In genomic region chr16:54504372-54504771, GRCh38 we compare ENCODE assay signal across 23 cellular contexts.
DNase-seq lines count a peak whose midpoint lies in the region; FAIRE-seq and TF ChIP-seq lines count a peak whose summit lies in the region.
"Had no signal": no experiment of that assay in that cellular context is flagged by ENCODE, and none has a peak within 500 bp of the region (broad histone marks: within the 10 kb centered on the region; RNA-seq: fewer than 3 reads in every experiment).

No MANE protein-coding gene starts in this region.

- H3K9me3 ChIP-seq in WERI-Rb-1 (ENCODE audit: severe bottlenecking) (no peaks in the 10 kb centered on the region), left ventricle myocardium inferior (replicated peaks) (no peaks in the 10 kb centered on the region), small intestine (ENCODE audit: control insufficient read depth, low read depth) (no peaks in the 10 kb centered on the region), MG63 (no peaks in the 10 kb centered on the region)
- H3K9me3 ChIP-seq: body of pancreas, esophagus squamous epithelium, thoracic aorta had no signal

- H3K4me1 ChIP-seq in left ventricle myocardium inferior (peaks cover 63% of the 10 kb centered on the region), small intestine (ENCODE audit: control insufficient read depth in 2 of 2, insufficient read depth in 1 of 2, low read depth in 1 of 2, low read length in 1 of 2) (no peaks in the 10 kb centered on the region)
- H3K4me1 ChIP-seq: body of pancreas, esophagus squamous epithelium had no signal

- WGBS in small intestine, 3 donors, result 20 to 32% (median 24%) methylated on average over 12 of the region's 12 CpGs

- H3K27ac ChIP-seq in WERI-Rb-1 (peak overlapping the region; percentile 61), left ventricle myocardium inferior (replicated peaks) (peak overlapping the region; percentile 74), small intestine (ENCODE audit: low read depth in 1 of 2, low read length in 1 of 2) (peak overlapping the region in 1 of 2 donors; percentile 36)
- H3K27ac ChIP-seq: BLaER1, body of pancreas, dorsolateral prefrontal cortex, esophagus squamous epithelium, thoracic aorta had no signal

- TF ChIP-seq CTCF in WERI-Rb-1 (IDR thresholded peaks at IDR 0.05; ENCODE audit: low read depth, low read length), result no peak
- no peak for TF ChIP-seq CTCF in left ventricle myocardium inferior (IDR thresholded peaks at IDR 0.05; ENCODE audit: borderline replicate concordance)

- FAIRE-seq in small intestine (lab: Jason Lieb, UNC), result no peak
- FAIRE-seq: A204.1, D721Med had no signal

- DNase-seq in NCI-H524 (lab: John Stamatoyannopoulos, UW) (peak; percentile 49 to 58), NCI-H524 treated with DMSO at 0.1 percent for 48 hours (lab: John Stamatoyannopoulos, UW) (no peak), WERI-Rb-1 (no peak), left ventricle myocardium inferior (no peak), small intestine (peak; percentile 25), NCI-H2227 (lab: John Stamatoyannopoulos, UW; ENCODE audit: unreplicated experiment) (no peak), MG63 (no peak)
- DNase-seq in effector CD4-positive, alpha-beta T cell, result no peak
- DNase-seq: activated CD8-positive, alpha-beta T cell treated with anti-CD3 and anti-CD28 coated beads, Interleukin-2, amount 10 ng/mL, durations not matched to agents 7 days and 5 days; activated T-cell treated with anti-CD3 and anti-CD28 coated beads, Interleukin-2, amount 50 U/mL, for 72 hours; body of pancreas; dorsolateral prefrontal cortex; esophagus squamous epithelium; NCI-H146; NCI-H446; OCI-M1; SIG-M5; stimulated activated CD4-positive, alpha-beta T cell treated with anti-CD3 and anti-CD28 coated beads, Interleukin-12 subunit alpha, Interleukin-12 subunit beta, amount 100 ng/mL, for 4 hours; T-helper 2 cell had no signal

- H3K4me3 ChIP-seq in WERI-Rb-1 (ENCODE audit: low read depth, low read length) (no peak overlapping the region), left ventricle myocardium inferior (no peak overlapping the region), small intestine (ENCODE audit: low read depth in 1 of 2, low read length in 2 of 2) (no peak overlapping the region), MG63 (no peak overlapping the region)
- H3K4me3 ChIP-seq: BLaER1, body of pancreas, dorsolateral prefrontal cortex, esophagus squamous epithelium, thoracic aorta had no signal

- intact Hi-C loops in left ventricle myocardium inferior (cut with micrococcal nuclease), result no loop called here

- H3K36me3 ChIP-seq in WERI-Rb-1, result no peaks in the 10 kb centered on the region
- no peaks in the 10 kb centered on the region for H3K36me3 ChIP-seq in left ventricle myocardium inferior
- H3K36me3 ChIP-seq in small intestine (ENCODE audit: control insufficient read depth in 2 of 2, insufficient read depth in 2 of 2, low read length in 2 of 2), result no peaks in the 10 kb centered on the region
- H3K36me3 ChIP-seq in MG63, result no peaks in the 10 kb centered on the region
- H3K36me3 ChIP-seq: BLaER1, esophagus squamous epithelium, thoracic aorta had no signal

- H3K27me3 ChIP-seq in WERI-Rb-1 (ENCODE audit: insufficient read depth, low read depth, severe bottlenecking), result no peaks in the 10 kb centered on the region
- H3K27me3 ChIP-seq in left ventricle myocardium inferior (ENCODE audit: low read depth), result no peaks in the 10 kb centered on the region
- H3K27me3 ChIP-seq in small intestine (ENCODE audit: control insufficient read depth in 2 of 2, insufficient read depth in 2 of 2, low read length in 2 of 2), result no peaks in the 10 kb centered on the region
- H3K27me3 ChIP-seq in MG63, result no peaks in the 10 kb centered on the region
- H3K27me3 ChIP-seq: BLaER1, body of pancreas had no signal

Comparison
In these comparisons a context has a peak if more than half of its experiments do, and no peak if none do; other contexts are left out.
1. DNase-seq: peak in NCI-H524 (2 of 2) and small intestine (single experiment); none in NCI-H524 treated with DMSO at 0.1 percent for 48 hours (single experiment), WERI-Rb-1 (single experiment), left ventricle myocardium inferior (single experiment), NCI-H2227 (single experiment), effector CD4-positive, alpha-beta T cell (single experiment) and MG63 (single experiment).